17 cellular contexts compared by ENCODE assay signal in the genomic region with DNA sequence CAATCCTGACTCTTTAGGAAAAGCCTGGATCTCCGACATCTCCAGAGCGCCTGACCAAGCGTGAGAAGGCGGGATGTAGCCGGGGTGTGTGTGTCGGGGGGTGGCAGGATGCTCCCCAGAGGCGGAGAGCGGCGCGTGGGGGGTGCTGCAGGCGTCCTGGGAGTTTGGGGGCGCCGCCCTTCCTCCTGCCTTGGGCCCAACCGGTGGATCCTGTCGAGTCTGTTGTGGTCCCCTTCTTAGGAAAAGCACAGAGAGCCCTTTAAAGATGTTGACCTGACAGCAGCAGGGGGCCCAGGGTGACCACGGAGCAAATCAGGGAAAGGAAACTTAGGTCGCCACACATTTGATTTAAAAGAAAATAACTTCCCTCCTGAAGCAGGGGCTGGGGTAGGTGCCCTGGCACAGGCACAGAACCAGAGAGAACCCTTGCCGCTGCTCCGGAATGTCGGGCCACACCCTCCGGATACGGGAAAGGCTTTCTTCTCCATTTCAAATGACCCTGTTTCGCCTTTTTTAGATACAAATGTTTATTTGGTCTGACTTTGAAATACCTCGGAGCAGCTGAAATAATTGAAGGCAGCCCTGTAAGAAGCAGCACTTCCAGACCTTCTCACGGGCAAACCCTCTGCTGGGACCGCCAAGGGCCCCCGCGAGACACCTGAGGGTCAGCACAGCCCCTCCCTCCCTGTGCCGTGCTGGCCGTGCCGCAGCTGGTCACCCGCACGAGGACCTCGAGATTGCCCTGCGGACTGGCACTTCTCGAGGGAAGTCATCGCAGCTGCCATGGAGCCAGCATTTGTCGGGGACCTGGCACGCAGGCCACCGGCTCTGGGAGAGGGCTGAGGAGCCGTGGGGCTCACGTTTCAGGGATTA.
DNase-seq lines count a peak whose midpoint lies in the region; ATAC-seq, FAIRE-seq and TF ChIP-seq lines count a peak whose summit lies in the region.
"Had no signal": no experiment of that assay in that cellular context is flagged by ENCODE, and none has a peak within 500 bp of the region (broad histone marks: within the 10 kb centered on the region; RNA-seq: fewer than 3 reads in every experiment).

No MANE protein-coding gene starts in this region.

- peaks cover 10 to 13% of the 10 kb centered on the region in 2 donors for H3K36me3 Mint-ChIP-seq in naive B cell
- no peaks in the 10 kb centered on the region for H3K36me3 Mint-ChIP-seq in activated T-cell treated with anti-CD3 and anti-CD28 coated beads, Interleukin-2, amount 50 U/mL, for 4 hours (ENCODE audit: insufficient read depth)

- peak overlapping the region; percentile 17 to 86 (median 72) for H3K4me3 Mint-ChIP-seq in naive B cell
- no peak overlapping the region for H3K4me3 Mint-ChIP-seq in activated T-cell treated with anti-CD3 and anti-CD28 coated beads, Interleukin-2, amount 50 U/mL, for 4 hours
- H3K4me3 Mint-ChIP-seq: neural crest cell had no signal

- H3K27me3 ChIP-seq in right lobe of liver (no peaks in the 10 kb centered on the region), HepG2 (ENCODE audit: control insufficient read depth in 1 of 2, insufficient read depth in 2 of 2, low read length in 2 of 2) (no peaks in the 10 kb centered on the region), endothelial cell of umbilical vein (ENCODE audit: control insufficient read depth in 2 of 2, insufficient read depth in 2 of 2, low read length in 2 of 2) (peaks cover 14 to 27% of the 10 kb centered on the region in 2 experiments)
- H3K27me3 ChIP-seq: hepatocyte had no signal

- TF ChIP-seq EP300 in HepG2 (IDR thresholded peaks at IDR 0.05; ENCODE audit: low read depth in 2 of 2, low read length in 2 of 2) (no peak), HepG2 (CRISPR knock-in tag; IDR thresholded peaks at IDR 0.05; ENCODE audit: borderline replicate concordance) (no peak)

- ATAC-seq in right lobe of liver (peak in 3 of 4 donors; percentile 25 to 28 (median 28)), HepG2 (no peak), naive B cell (ENCODE audit: low read depth in 2 of 2) (no peak), HG02981 (IDR thresholded peaks at IDR 0.05; ENCODE audit: unreplicated experiment) (no peak), HG03159 (IDR thresholded peaks at IDR 0.05; ENCODE audit: unreplicated experiment) (no peak), HG02852 (IDR thresholded peaks at IDR 0.05; ENCODE audit: unreplicated experiment) (no peak)
- ATAC-seq in activated T-cell treated with anti-CD3 and anti-CD28 coated beads, Interleukin-2, amount 50 U/mL, for 4 hours: no peak
- ATAC-seq: PC-3 had no signal

- intact Hi-C loops in right lobe of liver (cut with DNase I): no loop called here
- intact Hi-C loops in HepG2 (cut with micrococcal nuclease; ENCODE audit: unreplicated experiment): no loop called here
- intact Hi-C loops in endothelial cell of umbilical vein (cut with micrococcal nuclease): loop anchor here (5.0 kb wide), 1 partner anchor 59 kb away; no protein-coding TSS in a partner anchor

- H4K20me1 ChIP-seq in HepG2 (ENCODE audit: insufficient read depth, low read length) (no peaks in the 10 kb centered on the region), endothelial cell of umbilical vein (replicated peaks; ENCODE audit: control insufficient read depth, extremely low read depth, insufficient read depth, low read length) (no peaks in the 10 kb centered on the region)

- TF ChIP-seq RAD21 in HepG2 (CRISPR knock-in tag; IDR thresholded peaks at IDR 0.05): no peak

- H3K9me3 ChIP-seq in right lobe of liver (no peaks in the 10 kb centered on the region), HepG2 (ENCODE audit: low read length) (no peaks in the 10 kb centered on the region), endothelial cell of umbilical vein (replicated peaks; ENCODE audit: control insufficient read depth, insufficient read depth, low read length) (no peaks in the 10 kb centered on the region)

- no peak overlapping the region for H3K4me2 ChIP-seq in HepG2 (ENCODE audit: low read depth, low read length)
- peak overlapping the region; percentile 73 for H3K4me2 ChIP-seq in endothelial cell of umbilical vein (ENCODE audit: insufficient read depth, low read length)
- H3K4me2 ChIP-seq: hepatocyte had no signal

- H3K4me1 Mint-ChIP-seq in naive B cell: peaks cover 40 to 66% (median 57%) of the 10 kb centered on the region in 3 donors
- peaks cover 16% of the 10 kb centered on the region for H3K4me1 Mint-ChIP-seq in activated T-cell treated with anti-CD3 and anti-CD28 coated beads, Interleukin-2, amount 50 U/mL, for 4 hours (ENCODE audit: low read depth)

- no peak for FAIRE-seq in HepG2 (lab: Jason Lieb, UNC)
- FAIRE-seq in endothelial cell of umbilical vein (lab: Jason Lieb, UNC): no peak
- FAIRE-seq: GM19239, TTC549 had no signal

- TF ChIP-seq CTCF in right lobe of liver (IDR thresholded peaks at IDR 0.05) (no peak), HepG2 (CRISPR knock-in tag; IDR thresholded peaks at IDR 0.05) (no peak), endothelial cell of umbilical vein (IDR thresholded peaks at IDR 0.05; ENCODE audit: extremely low read depth in 1 of 2, insufficient read depth in 1 of 2, low read depth in 1 of 2, low read length in 2 of 2) (no peak)

- WGBS in right lobe of liver (ENCODE audit: insufficient coverage, low coverage, low lambda C conversion rate, missing lambda C conversion rate): 68% methylated on average over 15 of the region's 42 CpGs
- 94% methylated on average over 32 of the region's 42 CpGs for WGBS in HepG2 (ENCODE audit: low lambda C conversion rate)

- H3K4me1 ChIP-seq in right lobe of liver (no peaks in the 10 kb centered on the region), HepG2 (ENCODE audit: insufficient read depth, low read length) (peaks cover 22% of the 10 kb centered on the region), endothelial cell of umbilical vein (ENCODE audit: control insufficient read depth, extremely low read depth, insufficient read depth, low read length) (peaks cover 11% of the 10 kb centered on the region)

- no TSS peak for BruUV-seq in HepG2 (replicated peaks; lab: Mats Ljungman, UMichigan)
- BruUV-seq in endothelial cell of umbilical vein (replicated peaks; lab: Mats Ljungman, UMichigan): no TSS peak

- H3K27ac ChIP-seq in right lobe of liver (no peak overlapping the region), HepG2 (ENCODE audit: extremely low read length, insufficient read depth, low read length) (no peak overlapping the region), endothelial cell of umbilical vein (ENCODE audit: insufficient read depth, low read depth, low read length) (no peak overlapping the region)
- H3K27ac ChIP-seq: hepatocyte had no signal

- POLR2A ChIA-PET in HepG2 (lab: Yijun Ruan, JAX): no interaction called here
- POLR2A ChIA-PET in endothelial cell of umbilical vein (lab: Charles Lee): no interaction called here

- TF ChIP-seq POLR2A in right lobe of liver (IDR thresholded peaks at IDR 0.05): no peak
- no peak for TF ChIP-seq POLR2A in HepG2 (IDR thresholded peaks at IDR 0.05; ENCODE audit: insufficient read depth in 1 of 2, low read depth in 2 of 2, low read length in 2 of 2)
- no peak for TF ChIP-seq POLR2A in endothelial cell of umbilical vein (IDR thresholded peaks at IDR 0.05; ENCODE audit: low read depth, low read length)

- no peaks in the 10 kb centered on the region for H3K36me3 ChIP-seq in right lobe of liver
- no peaks in the 10 kb centered on the region for H3K36me3 ChIP-seq in HepG2 (replicated peaks in 1 of 2; ENCODE audit: control insufficient read depth in 1 of 2, insufficient read depth in 2 of 2, low read length in 2 of 2)
- H3K36me3 ChIP-seq in endothelial cell of umbilical vein (ENCODE audit: control insufficient read depth in 2 of 2, extremely low read depth in 1 of 2, insufficient read depth in 2 of 2, low read length in 2 of 2): no peaks in the 10 kb centered on the region

- H3K27ac Mint-ChIP-seq in naive B cell: peak overlapping the region; percentile 67 to 92 (median 84)

- H2AFZ ChIP-seq in HepG2 (ENCODE audit: low read length) (no peak overlapping the region), endothelial cell of umbilical vein (ENCODE audit: low read depth, low read length) (peak overlapping the region; percentile 27)
- H2AFZ ChIP-seq: hepatocyte had no signal

- CTCF ChIA-PET in HepG2 (lab: Yijun Ruan, JAX; ENCODE audit: low intra/inter-chr PET ratio, low total read pairs): no interaction called here
- CTCF ChIA-PET in endothelial cell of umbilical vein (lab: Charles Lee): interaction anchor here (0.6 to 1.3 kb wide), 5 partner anchors 8 to 211 kb away, joined by 3 to 5 read pairs (median 4); no protein-coding TSS in a partner anchor

- H3K9me1 ChIP-seq in endothelial cell of umbilical vein (replicated peaks; ENCODE audit: control insufficient read depth, extremely low read depth, insufficient read depth, low read length): no peaks in the 10 kb centered on the region

- H3K4me3 ChIP-seq in right lobe of liver (no peak overlapping the region), HepG2 (replicated peaks in 1 of 3; ENCODE audit: insufficient read depth in 1 of 3, low read depth in 2 of 3, low read length in 3 of 3) (no peak overlapping the region), endothelial cell of umbilical vein (replicated peaks in 1 of 3; ENCODE audit: insufficient read depth in 1 of 3, low read depth in 1 of 3, low read length in 3 of 3) (peak overlapping the region in 1 of 3 experiments; percentile 27)
- H3K4me3 ChIP-seq: hepatocyte had no signal

- no peaks in the 10 kb centered on the region for H3K79me2 ChIP-seq in HepG2 (ENCODE audit: insufficient read depth, low read length)
- H3K79me2 ChIP-seq in endothelial cell of umbilical vein (ENCODE audit: control insufficient read depth, insufficient read depth, low read length): no peaks in the 10 kb centered on the region
- H3K79me2 ChIP-seq: hepatocyte had no signal

- in situ Hi-C loops in HepG2 (cut with HindIII; ENCODE audit: extremely low pct_ligation_motif_present, low pct_unique_long_range_greater_than_20kb): no loop called here

- dilution Hi-C loops in endothelial cell of umbilical vein (cut with MboI; ENCODE audit: extremely low pct_ligation_motif_present, low sequenced_read_pairs): loop anchor here (25.0 kb wide), 2 partner anchors 89 to 264 kb away; no protein-coding TSS in a partner anchor

- H3K9me3 Mint-ChIP-seq in naive B cell: no peaks in the 10 kb centered on the region
- no peaks in the 10 kb centered on the region for H3K9me3 Mint-ChIP-seq in activated T-cell treated with anti-CD3 and anti-CD28 coated beads, Interleukin-2, amount 50 U/mL, for 4 hours
- H3K9me3 Mint-ChIP-seq: CD4-positive, alpha-beta T cell; neural crest cell had no signal

- no peak overlapping the region for H3K9ac ChIP-seq in HepG2 (ENCODE audit: insufficient read depth, low read depth, low read length)
- no peak overlapping the region for H3K9ac ChIP-seq in endothelial cell of umbilical vein (replicated peaks; ENCODE audit: extremely low read depth, insufficient read depth, low read length)

- no peaks in the 10 kb centered on the region for H3K27me3 Mint-ChIP-seq in naive B cell
- H3K27me3 Mint-ChIP-seq in activated T-cell treated with anti-CD3 and anti-CD28 coated beads, Interleukin-2, amount 50 U/mL, for 4 hours (ENCODE audit: low read depth): no peaks in the 10 kb centered on the region
- H3K27me3 Mint-ChIP-seq: CD4-positive, alpha-beta T cell had no signal

- DNase-seq in right lobe of liver: no peak
- no peak for DNase-seq in HepG2 (ENCODE audit: low spot score)
- DNase-seq in endothelial cell of umbilical vein (ENCODE audit: low read depth, low spot score): peak; percentile 18
- DNase-seq in naive B cell: no peak
- DNase-seq in activated T-cell treated with anti-CD3 and anti-CD28 coated beads, Interleukin-2, amount 50 U/mL, for 4 hours: no peak
- DNase-seq: activated T-cell treated with anti-CD3 and anti-CD28 coated beads, Interleukin-2, amount 50 U/mL, for 1 hour; CD4-positive, alpha-beta T cell; NCI-H1694; PC-3; stimulated activated CD4-positive, alpha-beta T cell treated with anti-CD3 and anti-CD28 coated beads, Interleukin-4, amount 100 ng/mL, for 24 hours had no signal

Comparison
In these comparisons a context has a peak if more than half of its experiments do, and no peak if none do; other contexts are left out.
1. ATAC-seq: peak in right lobe of liver (3 of 4); none in HepG2 (single experiment), naive B cell (0 of 2), HG02981 (single experiment), HG03159 (single experiment), activated T-cell treated with anti-CD3 and anti-CD28 coated beads, Interleukin-2, amount 50 U/mL, for 4 hours (0 of 2) and HG02852 (single experiment).